Comparison of ENCODE assay signal across 15 cellular contexts in genomic region chr17:59510611-59511010, GRCh38.
DNase-seq lines count a peak whose midpoint lies in the region; ATAC-seq and TF ChIP-seq lines count a peak whose summit lies in the region.
"Had no signal": no experiment of that assay in that cellular context is flagged by ENCODE, and none has a peak within 500 bp of the region (broad histone marks: within the 10 kb centered on the region; RNA-seq: fewer than 3 reads in every experiment).

No MANE protein-coding gene starts in this region.

- peak; percentile 67 to 83 for DNase-seq in NCI-H524 (lab: John Stamatoyannopoulos, UW)
- DNase-seq in NCI-H69 (lab: John Stamatoyannopoulos, UW): peak; percentile 47
- no peak for DNase-seq in stimulated activated CD4-positive, alpha-beta T cell treated with anti-CD3 and anti-CD28 coated beads, Interleukin-15, amount 100 ng/mL, for 24 hours
- no peak for DNase-seq in SKM-1 treated with dmso at 0.1 percent for 144 hours (lab: John Stamatoyannopoulos, UW; ENCODE audit: unreplicated experiment)
- DNase-seq: ACHN; BE2C; C1 segment of cervical spinal cord; CD4-positive, CD25-positive, alpha-beta regulatory T cell; CD8-positive, alpha-beta memory T cell; COR-L47; DMS153; DMS79; GDM1 had no signal

- ATAC-seq in SK-N-SH treated with all-trans-retinoic acid at 6 μM for 48 hours: no peak
- no peak for ATAC-seq in GM19324 (IDR thresholded peaks at IDR 0.05; ENCODE audit: low FRiP score, unreplicated experiment)

TF ChIP-seq in SK-N-SH treated with all-trans-retinoic acid at 6 μM for 48 hours, 23 proteins besides CTCF, POLR2A, EP300 and RAD21:
- TF ChIP-seq ESRRG (CRISPR knock-in tag; IDR thresholded peaks at IDR 0.05) (no peak), PATZ1 (CRISPR knock-in tag; IDR thresholded peaks at IDR 0.05; ENCODE audit: borderline replicate concordance) (no peak), CREB5 (CRISPR knock-in tag; IDR thresholded peaks at IDR 0.05; ENCODE audit: low read depth) (no peak), ZFP30 (CRISPR knock-in tag; IDR thresholded peaks at IDR 0.05) (no peak), ISL1 (CRISPR knock-in tag; IDR thresholded peaks at IDR 0.05) (no peak), ZNF70 (CRISPR knock-in tag; IDR thresholded peaks at IDR 0.05) (peak; percentile 82), ZFP3 (CRISPR knock-in tag; IDR thresholded peaks at IDR 0.05) (no peak), TCF4 (CRISPR knock-in tag; IDR thresholded peaks at IDR 0.05; ENCODE audit: borderline replicate concordance) (peak; percentile 70; the same call in 1 of the 2 replicates), GLIS3 (CRISPR knock-in tag; IDR thresholded peaks at IDR 0.05) (no peak), PPARA (CRISPR knock-in tag; IDR thresholded peaks at IDR 0.05; ENCODE audit: borderline replicate concordance) (no peak)
- TF ChIP-seq, protein P1, sequence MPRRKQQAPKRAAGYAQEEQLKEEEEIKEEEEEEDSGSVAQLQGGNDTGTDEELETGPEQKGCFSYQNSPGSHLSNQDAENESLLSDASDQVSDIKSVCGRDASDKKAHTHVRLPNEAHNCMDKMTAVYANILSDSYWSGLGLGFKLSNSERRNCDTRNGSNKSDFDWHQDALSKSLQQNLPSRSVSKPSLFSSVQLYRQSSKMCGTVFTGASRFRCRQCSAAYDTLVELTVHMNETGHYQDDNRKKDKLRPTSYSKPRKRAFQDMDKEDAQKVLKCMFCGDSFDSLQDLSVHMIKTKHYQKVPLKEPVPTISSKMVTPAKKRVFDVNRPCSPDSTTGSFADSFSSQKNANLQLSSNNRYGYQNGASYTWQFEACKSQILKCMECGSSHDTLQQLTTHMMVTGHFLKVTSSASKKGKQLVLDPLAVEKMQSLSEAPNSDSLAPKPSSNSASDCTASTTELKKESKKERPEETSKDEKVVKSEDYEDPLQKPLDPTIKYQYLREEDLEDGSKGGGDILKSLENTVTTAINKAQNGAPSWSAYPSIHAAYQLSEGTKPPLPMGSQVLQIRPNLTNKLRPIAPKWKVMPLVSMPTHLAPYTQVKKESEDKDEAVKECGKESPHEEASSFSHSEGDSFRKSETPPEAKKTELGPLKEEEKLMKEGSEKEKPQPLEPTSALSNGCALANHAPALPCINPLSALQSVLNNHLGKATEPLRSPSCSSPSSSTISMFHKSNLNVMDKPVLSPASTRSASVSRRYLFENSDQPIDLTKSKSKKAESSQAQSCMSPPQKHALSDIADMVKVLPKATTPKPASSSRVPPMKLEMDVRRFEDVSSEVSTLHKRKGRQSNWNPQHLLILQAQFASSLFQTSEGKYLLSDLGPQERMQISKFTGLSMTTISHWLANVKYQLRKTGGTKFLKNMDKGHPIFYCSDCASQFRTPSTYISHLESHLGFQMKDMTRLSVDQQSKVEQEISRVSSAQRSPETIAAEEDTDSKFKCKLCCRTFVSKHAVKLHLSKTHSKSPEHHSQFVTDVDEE (CRISPR knock-in tag; IDR thresholded peaks at IDR 0.05): no peak

Comparison
In these comparisons a context has a peak if more than half of its experiments do, and no peak if none do; other contexts are left out.
1. DNase-seq: peak in NCI-H524 (2 of 2) and NCI-H69 (single experiment); none in stimulated activated CD4-positive, alpha-beta T cell treated with anti-CD3 and anti-CD28 coated beads, Interleukin-15, amount 100 ng/mL, for 24 hours (single experiment) and SKM-1 treated with dmso at 0.1 percent for 144 hours (single experiment).